9 cellular contexts compared by ENCODE assay signal in genomic region chr3:49787182-49787464, GRCh38. TPM values are rescaled to one million over a fixed set of nuclear protein-coding genes. Genes with fewer than 3 reads are reported as not detected.
A peak's percentile ranks its signal among the peaks of the same experiment; 100 is the strongest.
DNase-seq lines count a peak whose midpoint lies in the region; FAIRE-seq and TF ChIP-seq lines count a peak whose summit lies in the region.
"Had no signal": no experiment of that assay in that cellular context is flagged by ENCODE, and none has a peak within 500 bp of the region (broad histone marks: within the 10 kb centered on the region; RNA-seq: fewer than 3 reads in every experiment).

No MANE protein-coding gene starts in this region.

- H3K79me2 ChIP-seq in astrocyte (ENCODE audit: insufficient read depth, low read length) = peaks cover 39% of the 10 kb centered on the region
- peaks cover 12% of the 10 kb centered on the region for H3K79me2 ChIP-seq in mesendoderm (ENCODE audit: control insufficient read depth, insufficient read depth, low read length)

- H3K36me3 Mint-ChIP-seq in activated naive CD4-positive, alpha-beta T cell treated with anti-CD3 and anti-CD28 coated beads, Interleukin-2, amount 10 ng/mL, durations not matched to agents 7 days and 5 days = peaks cover 12% of the 10 kb centered on the region
- peaks cover 7% of the 10 kb centered on the region for H3K36me3 Mint-ChIP-seq in astrocyte (ENCODE audit: low read depth, unreplicated experiment)

- peak overlapping the region; percentile 96 for H3K27ac Mint-ChIP-seq in activated naive CD4-positive, alpha-beta T cell treated with anti-CD3 and anti-CD28 coated beads, Interleukin-2, amount 10 ng/mL, durations not matched to agents 7 days and 5 days
- H3K27ac Mint-ChIP-seq in astrocyte (ENCODE audit: unreplicated experiment) = peak overlapping the region; percentile 58

- H2BK5ac ChIP-seq in mesendoderm (ENCODE audit: low read length) = no peak overlapping the region

- H2BK120ac ChIP-seq in mesendoderm (ENCODE audit: low read depth, low read length) = no peak overlapping the region

- H3K18ac ChIP-seq in mesendoderm (ENCODE audit: low read length) = no peak overlapping the region

- CTCF ChIA-PET in activated naive CD4-positive, alpha-beta T cell treated with anti-CD3 and anti-CD28 coated beads, Interleukin-2, amount 10 ng/mL, durations not matched to agents 7 days and 5 days (lab: Charles Lee) = interaction anchor here (1.1 to 1.3 kb wide), 2 partner anchors 15 to 68 kb away, joined by 3 read pairs; no protein-coding TSS in a partner anchor

- peaks cover 4% of the 10 kb centered on the region for H3K79me1 ChIP-seq in mesendoderm (ENCODE audit: low read length)

- no peak for FAIRE-seq in astrocyte (lab: Jason Lieb, UNC)

- H3K4me3 ChIP-seq in astrocyte (ENCODE audit: insufficient read depth, low read depth, low read length) (no peak overlapping the region), mesendoderm (ENCODE audit: low read length) (no peak overlapping the region), transverse colon (peak overlapping the region in 2 of 4 donors; percentile 93 to 96)

- WGBS in mesendoderm (ENCODE audit: extremely low coverage, insufficient coverage, low lambda C conversion rate) = no CpG with 5 or more reads among the region's 3 CpGs
- WGBS in transverse colon (ENCODE audit: low coverage in 1 of 2), 2 donors = 69% methylated on average over 3 of the region's 3 CpGs; no CpG with 5 or more reads in 1 of the 2 donors

- H3K27ac ChIP-seq in astrocyte (ENCODE audit: low read depth, low read length) (peak overlapping the region; percentile 84), mesendoderm (ENCODE audit: low read depth, low read length) (no peak overlapping the region), transverse colon (peak overlapping the region; percentile 94 to 97 (median 97))

- peaks cover 17% of the 10 kb centered on the region for H3K4me1 ChIP-seq in astrocyte (ENCODE audit: insufficient read depth, low read length)
- no peaks in the 10 kb centered on the region for H3K4me1 ChIP-seq in mesendoderm (ENCODE audit: control insufficient read depth, low read depth, low read length)
- H3K4me1 ChIP-seq in transverse colon = peaks cover 23 to 37% (median 25%) of the 10 kb centered on the region in 4 donors

- peaks cover 42% of the 10 kb centered on the region for H3K4me1 Mint-ChIP-seq in activated naive CD4-positive, alpha-beta T cell treated with anti-CD3 and anti-CD28 coated beads, Interleukin-2, amount 10 ng/mL, durations not matched to agents 7 days and 5 days
- H3K4me1 Mint-ChIP-seq in astrocyte (ENCODE audit: low read depth, unreplicated experiment) = peaks cover 12% of the 10 kb centered on the region

- H3K23ac ChIP-seq in mesendoderm (ENCODE audit: low read length) = no peak overlapping the region

- no peak for DNase-seq in activated naive CD4-positive, alpha-beta T cell treated with anti-CD3 and anti-CD28 coated beads, Interleukin-2, amount 10 ng/mL, durations not matched to agents 7 days and 5 days
- no peak for DNase-seq in activated naive CD4-positive, alpha-beta T cell (lab: John Stamatoyannopoulos, UW)
- DNase-seq in astrocyte (ENCODE audit: low read depth) (no peak), mesendoderm (no peak), transverse colon (no peak), NCI-H1417 treated with DMSO at 0.1 percent for 48 hours (lab: John Stamatoyannopoulos, UW) (no peak), MV-4-11 (lab: John Stamatoyannopoulos, UW) (no peak), putamen (ENCODE audit: low spot score) (no peak)

- TF ChIP-seq EP300 in transverse colon (IDR thresholded peaks at IDR 0.05; ENCODE audit: low read depth) = no peak

- H3K4ac ChIP-seq in mesendoderm (ENCODE audit: low read depth, low read length) = no peak overlapping the region

- in situ Hi-C loops in transverse colon (cut with MboI; ENCODE audit: low pct_ligation_motif_present in 1 of 4, low pct_unique_long_range_greater_than_20kb in 1 of 4, low sequenced_read_pairs in 3 of 4) = loop anchor here in 1 of 4 donors (5.0 kb wide), 1 partner anchor 65 kb away; the partner anchor contains the start of gene GMPPB

- no peaks in the 10 kb centered on the region for H3K27me3 ChIP-seq in astrocyte (ENCODE audit: insufficient read depth, low read length)
- no peaks in the 10 kb centered on the region for H3K27me3 ChIP-seq in mesendoderm (ENCODE audit: insufficient read depth, low read length, poor library complexity)
- H3K27me3 ChIP-seq in transverse colon = no peaks in the 10 kb centered on the region

- no peak for TF ChIP-seq POLR2A in transverse colon (IDR thresholded peaks at IDR 0.05)

- no peak overlapping the region for H2AK5ac ChIP-seq in mesendoderm (ENCODE audit: low read length)

- H3K4me3 Mint-ChIP-seq in activated naive CD4-positive, alpha-beta T cell treated with anti-CD3 and anti-CD28 coated beads, Interleukin-2, amount 10 ng/mL, durations not matched to agents 7 days and 5 days = peak overlapping the region; percentile 88
- H3K4me3 Mint-ChIP-seq in astrocyte (ENCODE audit: unreplicated experiment) = peak overlapping the region; percentile 91

- peak overlapping the region; percentile 87 for H3K9ac ChIP-seq in astrocyte (ENCODE audit: low read length)
- H3K9ac ChIP-seq in mesendoderm (ENCODE audit: low read length) = peak overlapping the region; percentile 78

- H4K5ac ChIP-seq in mesendoderm (ENCODE audit: low read length) = peak overlapping the region; percentile 7

- peak overlapping the region; percentile 85 for H2AFZ ChIP-seq in astrocyte (ENCODE audit: low read depth, low read length)

- H3K9me3 Mint-ChIP-seq in activated naive CD4-positive, alpha-beta T cell treated with anti-CD3 and anti-CD28 coated beads, Interleukin-2, amount 10 ng/mL, durations not matched to agents 7 days and 5 days = no peaks in the 10 kb centered on the region
- H3K9me3 Mint-ChIP-seq in astrocyte (ENCODE audit: unreplicated experiment) = peaks cover 2% of the 10 kb centered on the region

- H3K4me2 ChIP-seq in astrocyte (ENCODE audit: low read length) = peak overlapping the region; percentile 86
- no peak overlapping the region for H3K4me2 ChIP-seq in mesendoderm (ENCODE audit: low read length)

- no peak overlapping the region for H4K8ac ChIP-seq in mesendoderm (ENCODE audit: low read depth, low read length)

- TF ChIP-seq CTCF in astrocyte (IDR thresholded peaks at IDR 0.05; ENCODE audit: insufficient read depth, low read depth, low read length) (no peak), transverse colon (IDR thresholded peaks at IDR 0.05) (no peak)

- no peaks in the 10 kb centered on the region for H3K36me3 ChIP-seq in astrocyte (ENCODE audit: insufficient read depth, low read length)
- no peaks in the 10 kb centered on the region for H3K36me3 ChIP-seq in mesendoderm (ENCODE audit: control insufficient read depth, insufficient read depth, low read length)
- no peaks in the 10 kb centered on the region for H3K36me3 ChIP-seq in transverse colon

- no peak overlapping the region for H2BK15ac ChIP-seq in mesendoderm (replicated peaks; ENCODE audit: low read depth)

- H3K27me3 Mint-ChIP-seq in activated naive CD4-positive, alpha-beta T cell treated with anti-CD3 and anti-CD28 coated beads, Interleukin-2, amount 10 ng/mL, durations not matched to agents 7 days and 5 days = peaks cover 29% of the 10 kb centered on the region
- H3K27me3 Mint-ChIP-seq in astrocyte (ENCODE audit: low read depth, unreplicated experiment) = peaks cover 2% of the 10 kb centered on the region

- H4K20me1 ChIP-seq in astrocyte (ENCODE audit: insufficient read depth, low read length) = peaks cover 5% of the 10 kb centered on the region

- peak overlapping the region; percentile 88 for H3K56ac ChIP-seq in mesendoderm (ENCODE audit: low read length)

- intact Hi-C loops in transverse colon (cut with DNase I; ENCODE audit: low total_unique reads) = no loop called here

- H3K9me3 ChIP-seq in astrocyte (ENCODE audit: insufficient read depth, low read depth, low read length) (no peaks in the 10 kb centered on the region), transverse colon (no peaks in the 10 kb centered on the region)

RNA-seq across cellular contexts. Expression of gene IP6K1, which starts 0.8 kb away (rescaled TPM):
- total RNA-seq in astrocyte = 34.5 and 38.3 TPM in 2 replicates
- polyA plus RNA-seq in mesendoderm (2013, experiment 1 of 2) = 18.7 TPM
- polyA plus RNA-seq in mesendoderm (2013, experiment 2 of 2) = 17.1 TPM
- 10 to 100 TPM; 20.5 to 40.7 (median 39.7) TPM for total RNA-seq in transverse colon

RNA-seq across cellular contexts. Expression of gene CDHR4, which starts 12.6 kb away (rescaled TPM):
- total RNA-seq in astrocyte = not detected in 2 replicates
- polyA plus RNA-seq in mesendoderm (2013, experiment 1 of 2) = 0.04 TPM
- 0.03 TPM for polyA plus RNA-seq in mesendoderm (2013, experiment 2 of 2)
- total RNA-seq in transverse colon = not detected
- total RNA-seq: renal cortical epithelial cell had no signal

RNA-seq across cellular contexts. Expression of gene INKA1, which starts 15.9 kb away (rescaled TPM):
- total RNA-seq in astrocyte (2.7 and 3.9 TPM in 2 replicates), transverse colon (1 to 10 TPM in 2 of 4 donors, not detected in 2; 1.4 to 1.5 TPM)
- polyA plus RNA-seq in mesendoderm (2013, experiment 1 of 2) = 0.62 TPM
- 0.69 TPM for polyA plus RNA-seq in mesendoderm (2013, experiment 2 of 2)

RNA-seq across cellular contexts. Expression of gene UBA7, which starts 26.6 kb away (rescaled TPM):
- total RNA-seq in astrocyte (18.9 and 26.2 TPM in 2 replicates), transverse colon (100 to 1,000 TPM in 1 of 4 donors, 10 to 100 TPM in 3; 77.5 to 112 (median 94.0) TPM)
- polyA plus RNA-seq in mesendoderm (2013, experiment 1 of 2) = 0.06 TPM
- polyA plus RNA-seq in mesendoderm (2013, experiment 2 of 2) = 0.17 TPM
